Comparison of ENCODE assay signal across 10 cellular contexts in the genomic region with DNA sequence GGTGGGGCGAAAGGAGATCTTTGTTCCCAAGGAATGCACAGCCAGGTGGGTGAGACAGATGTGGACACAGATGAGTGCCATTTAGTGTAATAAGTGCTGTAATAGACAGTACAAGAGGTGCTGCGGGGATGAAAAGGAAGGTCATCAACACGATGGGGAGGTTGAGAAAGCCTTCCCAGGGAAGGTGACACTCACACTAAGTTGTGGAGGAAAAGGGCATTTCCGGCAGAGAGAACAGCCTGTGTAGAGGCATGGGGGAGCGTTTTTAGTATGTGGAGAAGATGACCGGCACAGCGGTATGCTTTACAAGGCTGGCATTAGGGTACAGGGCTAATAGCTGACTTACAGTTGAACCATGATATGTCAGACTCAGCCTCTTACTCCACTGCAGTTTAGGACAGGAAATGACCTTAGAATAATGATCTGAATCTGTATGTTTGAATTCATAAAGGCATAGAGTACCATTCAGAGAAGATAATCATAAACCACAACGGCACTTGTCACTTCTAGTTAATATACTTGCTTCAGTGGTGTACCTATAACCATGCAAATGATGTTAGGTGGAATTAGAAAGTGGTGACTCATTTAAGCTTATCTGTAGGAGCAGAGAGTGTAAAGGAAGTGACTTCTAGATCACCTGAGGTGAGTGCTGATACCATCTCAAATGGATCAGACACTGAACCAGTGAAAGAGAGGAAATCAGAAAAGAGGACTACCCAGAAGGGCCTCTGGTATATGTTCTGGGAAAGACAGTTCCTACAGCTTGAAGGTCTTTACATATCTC.
DNase-seq lines count a peak whose midpoint lies in the region; ATAC-seq and TF ChIP-seq lines count a peak whose summit lies in the region.
"Had no signal": no experiment of that assay in that cellular context is flagged by ENCODE, and none has a peak within 500 bp of the region (broad histone marks: within the 10 kb centered on the region; RNA-seq: fewer than 3 reads in every experiment).

No MANE protein-coding gene starts in this region.

- H3K4me3 Mint-ChIP-seq in activated T-cell treated with anti-CD3 and anti-CD28 coated beads, Interleukin-2, amount 50 U/mL, for 4 hours: peak overlapping the region; percentile 70
- H3K4me3 Mint-ChIP-seq in activated CD8-positive, alpha-beta T cell treated with anti-CD3 and anti-CD28 coated beads, Interleukin-2, amount 10 ng/mL, durations not matched to agents 7 days and 5 days: peak overlapping the region; percentile 55
- H3K4me3 Mint-ChIP-seq in stimulated activated memory B cell treated with anti-CD40 and anti-IgM and Interleukin-4, amounts not matched to agents 10 μg/mL and 1 μg/mL and 100 μg/mL, for 72 hours: peak overlapping the region; percentile 83

- H3K9me3 Mint-ChIP-seq in activated T-cell treated with anti-CD3 and anti-CD28 coated beads, Interleukin-2, amount 50 U/mL, for 4 hours: no peaks in the 10 kb centered on the region
- no peaks in the 10 kb centered on the region for H3K9me3 Mint-ChIP-seq in activated CD8-positive, alpha-beta T cell treated with anti-CD3 and anti-CD28 coated beads, Interleukin-2, amount 10 ng/mL, durations not matched to agents 7 days and 5 days (ENCODE audit: insufficient read depth)
- H3K9me3 Mint-ChIP-seq in stimulated activated memory B cell treated with anti-CD40 and anti-IgM and Interleukin-4, amounts not matched to agents 10 μg/mL and 1 μg/mL and 100 μg/mL, for 72 hours: no peaks in the 10 kb centered on the region

- POLR2A ChIA-PET in activated CD8-positive, alpha-beta T cell treated with anti-CD3 and anti-CD28 coated beads, Interleukin-2, amount 10 ng/mL, durations not matched to agents 7 days and 5 days (lab: Charles Lee): interaction anchor here (0.5 to 3.5 kb wide), 11 partner anchors 8 to 291 kb away, joined by 3 to 57 read pairs (median 3); a partner anchor contains a TSS

- intact Hi-C loops in posterior cingulate gyrus (cut with DNase I): no loop called here

- no peaks in the 10 kb centered on the region for H3K27me3 Mint-ChIP-seq in activated T-cell treated with anti-CD3 and anti-CD28 coated beads, Interleukin-2, amount 50 U/mL, for 4 hours (ENCODE audit: low read depth)
- H3K27me3 Mint-ChIP-seq in activated CD8-positive, alpha-beta T cell treated with anti-CD3 and anti-CD28 coated beads, Interleukin-2, amount 10 ng/mL, durations not matched to agents 7 days and 5 days (ENCODE audit: low read depth): no peaks in the 10 kb centered on the region
- no peaks in the 10 kb centered on the region for H3K27me3 Mint-ChIP-seq in stimulated activated memory B cell treated with anti-CD40 and anti-IgM and Interleukin-4, amounts not matched to agents 10 μg/mL and 1 μg/mL and 100 μg/mL, for 72 hours

- CTCF ChIA-PET in activated CD8-positive, alpha-beta T cell treated with anti-CD3 and anti-CD28 coated beads, Interleukin-2, amount 10 ng/mL, durations not matched to agents 7 days and 5 days (lab: Charles Lee): interaction anchor here (0.8 to 4.0 kb wide), 9 partner anchors 10 to 539 kb away, joined by 3 to 20 read pairs (median 4); a partner anchor contains a TSS

- H3K9me3 ChIP-seq in right atrium auricular region: no peaks in the 10 kb centered on the region
- H3K9me3 ChIP-seq: BE2C had no signal

- H3K27ac ChIP-seq in right atrium auricular region: no peak overlapping the region

- peaks cover 79% of the 10 kb centered on the region for H3K4me1 Mint-ChIP-seq in activated T-cell treated with anti-CD3 and anti-CD28 coated beads, Interleukin-2, amount 50 U/mL, for 4 hours (ENCODE audit: low read depth)
- H3K4me1 Mint-ChIP-seq in activated CD8-positive, alpha-beta T cell treated with anti-CD3 and anti-CD28 coated beads, Interleukin-2, amount 10 ng/mL, durations not matched to agents 7 days and 5 days (ENCODE audit: low read depth): peaks cover 78% of the 10 kb centered on the region
- peaks cover 66% of the 10 kb centered on the region for H3K4me1 Mint-ChIP-seq in stimulated activated memory B cell treated with anti-CD40 and anti-IgM and Interleukin-4, amounts not matched to agents 10 μg/mL and 1 μg/mL and 100 μg/mL, for 72 hours

- TF ChIP-seq CTCF in right atrium auricular region (IDR thresholded peaks at IDR 0.05): no peak

- H3K4me1 ChIP-seq in right atrium auricular region: peaks cover 0 to 36% of the 10 kb centered on the region in 2 donors

- ATAC-seq in activated T-cell treated with anti-CD3 and anti-CD28 coated beads, Interleukin-2, amount 50 U/mL, for 4 hours: peak; percentile 90 to 91
- peak; percentile 79 for ATAC-seq in HG03095 (IDR thresholded peaks at IDR 0.05; ENCODE audit: unreplicated experiment)
- peak; percentile 94 for ATAC-seq in activated CD8-positive, alpha-beta T cell treated with anti-CD3 and anti-CD28 coated beads, Interleukin-2, amount 10 ng/mL, durations not matched to agents 7 days and 5 days
- peak; percentile 98 for ATAC-seq in stimulated activated memory B cell treated with anti-CD40 and anti-IgM and Interleukin-4, amounts not matched to agents 10 μg/mL and 1 μg/mL and 100 μg/mL, for 72 hours

- no peaks in the 10 kb centered on the region for H3K36me3 Mint-ChIP-seq in activated T-cell treated with anti-CD3 and anti-CD28 coated beads, Interleukin-2, amount 50 U/mL, for 4 hours (ENCODE audit: insufficient read depth)
- peaks cover 14% of the 10 kb centered on the region for H3K36me3 Mint-ChIP-seq in activated CD8-positive, alpha-beta T cell treated with anti-CD3 and anti-CD28 coated beads, Interleukin-2, amount 10 ng/mL, durations not matched to agents 7 days and 5 days (ENCODE audit: low read depth)
- H3K36me3 Mint-ChIP-seq in stimulated activated memory B cell treated with anti-CD40 and anti-IgM and Interleukin-4, amounts not matched to agents 10 μg/mL and 1 μg/mL and 100 μg/mL, for 72 hours: peaks cover 5% of the 10 kb centered on the region

- H3K27ac Mint-ChIP-seq in activated CD8-positive, alpha-beta T cell treated with anti-CD3 and anti-CD28 coated beads, Interleukin-2, amount 10 ng/mL, durations not matched to agents 7 days and 5 days: peak overlapping the region; percentile 92
- peak overlapping the region; percentile 89 for H3K27ac Mint-ChIP-seq in stimulated activated memory B cell treated with anti-CD40 and anti-IgM and Interleukin-4, amounts not matched to agents 10 μg/mL and 1 μg/mL and 100 μg/mL, for 72 hours

- no peak overlapping the region for H3K4me3 ChIP-seq in right atrium auricular region
- H3K4me3 ChIP-seq: skin epidermis had no signal

- no peak for DNase-seq in activated T-cell treated with anti-CD3 and anti-CD28 coated beads, Interleukin-2, amount 50 U/mL, for 4 hours
- DNase-seq in activated T-cell treated with anti-CD3 and anti-CD28 coated beads, Interleukin-2, amount 50 U/mL, for 1 hour: no peak
- peak; percentile 46 for DNase-seq in activated CD8-positive, alpha-beta T cell treated with anti-CD3 and anti-CD28 coated beads, Interleukin-2, amount 10 ng/mL, durations not matched to agents 7 days and 5 days
- no peak for DNase-seq in stimulated activated naive CD4-positive, alpha-beta T cell treated with Interleukin-2 at 50 U/mL for 16 hours (lab: John Stamatoyannopoulos, UW)
- DNase-seq in posterior cingulate gyrus (no peak), right atrium auricular region (ENCODE audit: low spot score) (no peak)
- DNase-seq: BE2C had no signal

- H3K36me3 ChIP-seq in right atrium auricular region: no peaks in the 10 kb centered on the region
- H3K36me3 ChIP-seq: BE2C had no signal

- H3K27me3 ChIP-seq in right atrium auricular region: no peaks in the 10 kb centered on the region
- H3K27me3 ChIP-seq: BE2C had no signal
